8 cellular contexts compared by ENCODE assay signal in genomic region chr7:100825760-100826545, GRCh38. TPM values are rescaled to one million over a fixed set of nuclear protein-coding genes. Genes with fewer than 3 reads are reported as not detected.
DNase-seq lines count a peak whose midpoint lies in the region; ATAC-seq and TF ChIP-seq lines count a peak whose summit lies in the region.

No MANE protein-coding gene starts in this region.

- no peak overlapping the region for H3K27ac ChIP-seq in endodermal cell (ENCODE audit: low read depth, low read length)

- no peaks in the 10 kb centered on the region for H3K27me3 Mint-ChIP-seq in endodermal cell (ENCODE audit: insufficient read depth)
- peaks cover 3% of the 10 kb centered on the region for H3K27me3 Mint-ChIP-seq in nephron (ENCODE audit: low read depth)

- no peak for ATAC-seq in HG03432 (IDR thresholded peaks at IDR 0.05; ENCODE audit: unreplicated experiment)

- peaks cover 16% of the 10 kb centered on the region for H3K4me1 Mint-ChIP-seq in endodermal cell
- H3K4me1 Mint-ChIP-seq in nephron: peaks cover 22% of the 10 kb centered on the region

- H3K9ac ChIP-seq in NT2/D1 (ENCODE audit: insufficient read length, low read depth) (peak overlapping the region; percentile 87), endodermal cell (ENCODE audit: extremely low read depth, low read length, poor library complexity, severe bottlenecking) (peak overlapping the region; percentile 78)

- WGBS in endodermal cell (ENCODE audit: insufficient coverage in 1 of 2, insufficient read length in 1 of 2), 2 experiments: 4% methylated on average over 5 to 18 of the region's 18 CpGs

- H3K36me3 Mint-ChIP-seq in endodermal cell (ENCODE audit: low read depth) (peaks cover 29% of the 10 kb centered on the region), nephron (ENCODE audit: low read depth) (peaks cover 22% of the 10 kb centered on the region)

- peak overlapping the region; percentile 92 for H3K27ac Mint-ChIP-seq in endodermal cell
- H3K27ac Mint-ChIP-seq in nephron: peak overlapping the region; percentile 75 to 97 (median 76)

- H3K27me3 ChIP-seq in NT2/D1 (ENCODE audit: insufficient read depth, insufficient read length) (no peaks in the 10 kb centered on the region), endodermal cell (ENCODE audit: control insufficient read depth, insufficient read depth, low read length, poor library complexity, severe bottlenecking) (no peaks in the 10 kb centered on the region)

- H3K4me3 ChIP-seq in NT2/D1 (ENCODE audit: insufficient read length, low read depth): peak overlapping the region; percentile 66
- peak overlapping the region; percentile 99 for H3K4me3 ChIP-seq in endodermal cell (ENCODE audit: low read length)

- TF ChIP-seq CTCF in endodermal cell (conservative IDR thresholded peaks at IDR 0.05) (peak; percentile 37), nephron (IDR thresholded peaks at IDR 0.05; ENCODE audit: unreplicated experiment in 3 of 3) (peak in 1 of 3 experiments; percentile 25)

- H3K9me3 Mint-ChIP-seq in endodermal cell (no peaks in the 10 kb centered on the region), nephron (no peaks in the 10 kb centered on the region)

- H3K4me1 ChIP-seq in NT2/D1 (ENCODE audit: insufficient read depth, insufficient read length) (peaks cover 7% of the 10 kb centered on the region), endodermal cell (ENCODE audit: control insufficient read depth, insufficient read depth, low read length) (no peaks in the 10 kb centered on the region)

- H3K9me3 ChIP-seq in NT2/D1 (ENCODE audit: insufficient read depth, low read length): no peaks in the 10 kb centered on the region
- H3K9me3 ChIP-seq in endodermal cell (ENCODE audit: control insufficient read depth, low read length): no peaks in the 10 kb centered on the region

- H3K4me3 Mint-ChIP-seq in endodermal cell (peak overlapping the region; percentile 93), nephron (peak overlapping the region; percentile 90 to 96 (median 93))

- H3K36me3 ChIP-seq in NT2/D1 (ENCODE audit: insufficient read depth, insufficient read length, low read length): peaks cover 33% of the 10 kb centered on the region
- peaks cover 29% of the 10 kb centered on the region for H3K36me3 ChIP-seq in endodermal cell (ENCODE audit: control insufficient read depth, insufficient read depth, low read length)

- DNase-seq in NCI-H82 (lab: John Stamatoyannopoulos, UW) (peak; percentile 14), NCI-H82 treated with DMSO at 0.1 percent for 48 hours (lab: John Stamatoyannopoulos, UW; ENCODE audit: unreplicated experiment) (no peak), NT2/D1 (ENCODE audit: low read depth, low spot score) (no peak), endodermal cell (peak; percentile 63), NCI-H524 treated with DMSO at 0.1 percent for 48 hours (lab: John Stamatoyannopoulos, UW) (no peak), middle frontal gyrus (ENCODE audit: extremely low spot score, low spot score) (no peak)

RNA-seq across cellular contexts. Expression of gene EPHB4, which starts 1.4 kb away (rescaled TPM):
- total RNA-seq in endodermal cell: 100 to 1,000 TPM; 106 to 117 TPM
- polyA plus RNA-seq in endodermal cell (2013, experiment 1 of 2): 49.4 TPM
- 46.5 TPM for polyA plus RNA-seq in endodermal cell (2013, experiment 2 of 2)

RNA-seq across cellular contexts. Expression of gene SLC12A9, which starts 26.6 kb away (rescaled TPM):
- 10 to 100 TPM; 22.5 to 35.1 TPM for total RNA-seq in endodermal cell
- 17.0 TPM for polyA plus RNA-seq in endodermal cell (2013, experiment 1 of 2)
- polyA plus RNA-seq in endodermal cell (2013, experiment 2 of 2): 16.7 TPM

RNA-seq across cellular contexts. Expression of gene TRIP6, which starts 41.2 kb away (rescaled TPM):
- 100 to 1,000 TPM; 107 to 114 TPM for total RNA-seq in endodermal cell
- 56.2 TPM for polyA plus RNA-seq in endodermal cell (2013, experiment 1 of 2)
- polyA plus RNA-seq in endodermal cell (2013, experiment 2 of 2): 56.4 TPM

RNA-seq across cellular contexts. Expression of gene SRRT, which starts 49.0 kb away (rescaled TPM):
- total RNA-seq in endodermal cell: 100 to 1,000 TPM; 186 to 236 TPM
- polyA plus RNA-seq in endodermal cell (2013, experiment 1 of 2): 161 TPM
- 142 TPM for polyA plus RNA-seq in endodermal cell (2013, experiment 2 of 2)

Comparison
In these comparisons a context has a peak if more than half of its experiments do, and no peak if none do; other contexts are left out.
1. DNase-seq: peak in NCI-H82 (single experiment) and endodermal cell (single experiment); none in NCI-H82 treated with DMSO at 0.1 percent for 48 hours (single experiment), NT2/D1 (single experiment), NCI-H524 treated with DMSO at 0.1 percent for 48 hours (single experiment) and middle frontal gyrus (single experiment).